In genomic region chr7:158946771-158947170, GRCh38 we compare ENCODE assay signal across 7 cellular contexts.
"Had no signal": no experiment of that assay in that cellular context is flagged by ENCODE, and none has a peak within 500 bp of the region (broad histone marks: within the 10 kb centered on the region; RNA-seq: fewer than 3 reads in every experiment).

No MANE protein-coding gene starts in this region.

- H3K36me3 ChIP-seq: HAP-1 had no signal

- ATAC-seq: HCT116 had no signal

- DNase-seq: GM23248, GOT3, H7, HFFc6, IMR-90 had no signal

- H3K4me3 ChIP-seq: GM23248, HAP-1 had no signal

- H3K27ac Mint-ChIP-seq: HFFc6 had no signal

- H3K9me3 ChIP-seq: HAP-1 had no signal

- H3K4me1 ChIP-seq: HAP-1 had no signal

- H3K4me3 Mint-ChIP-seq: HFFc6 had no signal

- H3K27ac ChIP-seq: GM23248 had no signal
